In the genomic region with DNA sequence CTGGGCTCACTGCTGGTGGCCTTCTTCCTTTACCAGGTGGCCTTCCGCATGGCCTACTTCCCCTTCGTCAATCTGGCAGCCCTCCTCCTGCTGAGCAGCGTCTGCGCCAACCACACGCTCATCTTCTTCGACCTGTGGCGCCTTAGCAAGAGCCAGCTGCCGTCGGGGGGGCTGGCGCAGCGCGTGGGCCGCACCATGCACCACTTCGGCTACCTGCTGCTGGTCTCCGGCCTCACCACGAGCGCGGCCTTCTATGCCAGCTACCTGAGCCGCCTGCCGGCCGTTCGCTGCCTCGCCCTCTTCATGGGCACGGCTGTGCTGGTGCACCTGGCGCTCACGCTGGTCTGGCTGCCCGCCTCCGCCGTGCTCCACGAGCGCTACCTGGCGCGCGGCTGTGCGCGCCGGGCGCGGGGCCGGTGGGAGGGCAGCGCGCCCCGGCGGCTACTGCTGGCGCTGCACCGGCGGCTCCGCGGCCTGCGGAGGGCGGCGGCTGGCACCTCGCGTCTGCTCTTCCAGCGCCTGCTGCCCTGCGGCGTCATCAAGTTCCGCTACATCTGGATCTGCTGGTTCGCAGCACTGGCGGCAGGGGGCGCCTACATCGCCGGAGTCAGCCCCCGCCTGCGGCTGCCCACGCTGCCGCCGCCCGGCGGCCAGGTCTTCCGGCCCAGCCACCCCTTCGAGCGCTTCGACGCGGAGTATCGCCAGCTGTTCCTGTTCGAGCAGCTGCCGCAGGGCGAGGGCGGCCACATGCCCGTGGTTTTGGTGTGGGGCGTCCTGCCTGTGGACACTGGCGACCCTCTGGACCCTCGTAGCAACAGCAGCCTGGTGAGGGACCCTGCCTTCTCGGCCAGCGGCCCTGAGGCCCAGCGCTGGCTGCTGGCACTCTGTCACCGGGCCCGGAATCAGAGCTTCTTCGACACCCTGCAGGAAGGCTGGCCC, we compare ENCODE assay signal across 8 cellular contexts. TPM values are rescaled to one million over a fixed set of nuclear protein-coding genes. Genes with fewer than 3 reads are reported as not detected.
DNase-seq lines count a peak whose midpoint lies in the region; ATAC-seq and TF ChIP-seq lines count a peak whose summit lies in the region.

No MANE protein-coding gene starts in this region.

- H3K27me3 ChIP-seq in right lobe of liver = no peaks in the 10 kb centered on the region

- peak overlapping the region; percentile 83 for H3K4me3 Mint-ChIP-seq in activated CD4-positive, alpha-beta T cell treated with anti-CD3 and anti-CD28 coated beads, Interleukin-2, amount 10 ng/mL, durations not matched to agents 24 days and 14 days

- peaks cover 8% of the 10 kb centered on the region for H3K4me1 Mint-ChIP-seq in activated CD4-positive, alpha-beta T cell treated with anti-CD3 and anti-CD28 coated beads, Interleukin-2, amount 10 ng/mL, durations not matched to agents 24 days and 14 days

- 40% methylated on average over 9 of the region's 91 CpGs for whole genome bisulfite sequencing in right lobe of liver (ENCODE audit: insufficient coverage, low coverage, low lambda C conversion rate, missing lambda C conversion rate)

- no peak for TF ChIP-seq POLR2A in right lobe of liver (IDR thresholded peaks at IDR 0.05)

- TF ChIP-seq CTCF in right lobe of liver (IDR thresholded peaks at IDR 0.05) = peak; percentile 83 to 99 (median 94)

- peak overlapping the region in 1 of 3 donors; percentile 39 for H3K4me3 ChIP-seq in right lobe of liver

- H3K9me3 Mint-ChIP-seq in activated CD4-positive, alpha-beta T cell treated with anti-CD3 and anti-CD28 coated beads, Interleukin-2, amount 10 ng/mL, durations not matched to agents 24 days and 14 days = no peaks in the 10 kb centered on the region

- ATAC-seq in GM18498 (IDR thresholded peaks at IDR 0.05; ENCODE audit: unreplicated experiment) = peak; percentile 85
- ATAC-seq in HG02885 (IDR thresholded peaks at IDR 0.05; ENCODE audit: poor library complexity, unreplicated experiment) = peak; percentile 85
- peak; percentile 79 to 87 (median 83) for ATAC-seq in right lobe of liver

- peak overlapping the region in 2 of 3 donors; percentile 78 to 79 for H3K27ac ChIP-seq in right lobe of liver

- peaks cover 0 to 16% (median 8%) of the 10 kb centered on the region in 4 donors for H3K4me1 ChIP-seq in right lobe of liver

- H3K27me3 Mint-ChIP-seq in activated CD4-positive, alpha-beta T cell treated with anti-CD3 and anti-CD28 coated beads, Interleukin-2, amount 10 ng/mL, durations not matched to agents 24 days and 14 days = peaks cover 11% of the 10 kb centered on the region

- no peaks in the 10 kb centered on the region for H3K9me3 ChIP-seq in right lobe of liver

- intact Hi-C loops in activated CD4-positive, alpha-beta T cell treated with anti-CD3 and anti-CD28 coated beads, Interleukin-2, amount 10 ng/mL, durations not matched to agents 24 days and 14 days (cut with micrococcal nuclease) = loop anchor here (5.0 kb wide), 1 partner anchor 54 kb away; no protein-coding TSS in a partner anchor
- intact Hi-C loops in right lobe of liver (cut with DNase I) = loop anchor here in 1 of 2 donors (10.0 kb wide), 1 partner anchor 47 kb away; no protein-coding TSS in a partner anchor

- H3K36me3 ChIP-seq in right lobe of liver = no peaks in the 10 kb centered on the region

- DNase-seq in NCI-H2107 (lab: John Stamatoyannopoulos, UW) (peak; percentile 76), dermis blood vessel endothelial cell (peak; percentile 92), right lobe of liver (peak; percentile 87 to 94 (median 89)), NCI-H510A (lab: John Stamatoyannopoulos, UW) (no peak)
- peak; percentile 96 for DNase-seq in activated CD4-positive, alpha-beta T cell treated with anti-CD3 and anti-CD28 coated beads, Interleukin-2, amount 10 ng/mL, durations not matched to agents 24 days and 14 days
- peak; percentile 85 for DNase-seq in stimulated activated CD4-positive, alpha-beta T cell treated with anti-CD3 and anti-CD28 coated beads, Interleukin-4, amount 100 ng/mL, for 1 hour

- H3K27ac Mint-ChIP-seq in activated CD4-positive, alpha-beta T cell treated with anti-CD3 and anti-CD28 coated beads, Interleukin-2, amount 10 ng/mL, durations not matched to agents 24 days and 14 days = peak overlapping the region; percentile 71

- H3K36me3 Mint-ChIP-seq in activated CD4-positive, alpha-beta T cell treated with anti-CD3 and anti-CD28 coated beads, Interleukin-2, amount 10 ng/mL, durations not matched to agents 24 days and 14 days (ENCODE audit: low read depth) = no peaks in the 10 kb centered on the region

RNA-seq across cellular contexts. Expression of a gene that starts 9.9 kb away (rescaled TPM):
- total RNA-seq in activated CD4-positive, alpha-beta T cell treated with anti-CD3 and anti-CD28 coated beads, Interleukin-2, amount 10 ng/mL, durations not matched to agents 24 days and 14 days = 0.02 and 0.05 TPM in 2 replicates
- total RNA-seq in dermis blood vessel endothelial cell (0.09 and 0.17 TPM in 2 replicates), right lobe of liver (under 1 TPM; 0.06 to 0.71 (median 0.16) TPM)

RNA-seq across cellular contexts. Expression of a gene that starts 14.6 kb away (rescaled TPM):
- total RNA-seq in activated CD4-positive, alpha-beta T cell treated with anti-CD3 and anti-CD28 coated beads, Interleukin-2, amount 10 ng/mL, durations not matched to agents 24 days and 14 days = 50.4 and 52.9 TPM in 2 replicates
- total RNA-seq in dermis blood vessel endothelial cell = 36.8 and 61.2 TPM in 2 replicates
- 10 to 100 TPM in 4 of 6 experiments, 1 to 10 TPM in 2; 5.4 to 17.2 (median 11.2) TPM for total RNA-seq in right lobe of liver

RNA-seq across cellular contexts. Expression of a gene that starts 17.1 kb away (rescaled TPM):
- not detected in 2 replicates for total RNA-seq in activated CD4-positive, alpha-beta T cell treated with anti-CD3 and anti-CD28 coated beads, Interleukin-2, amount 10 ng/mL, durations not matched to agents 24 days and 14 days
- total RNA-seq in dermis blood vessel endothelial cell (not detected in 2 replicates), right lobe of liver (not detected)

RNA-seq across cellular contexts. Expression of a gene that starts 27.2 kb away (rescaled TPM):
- 0.21 and 0.54 TPM in 2 replicates for total RNA-seq in activated CD4-positive, alpha-beta T cell treated with anti-CD3 and anti-CD28 coated beads, Interleukin-2, amount 10 ng/mL, durations not matched to agents 24 days and 14 days
- total RNA-seq in dermis blood vessel endothelial cell (10.0 and 21.9 TPM in 2 replicates), right lobe of liver (10 to 100 TPM in 1 of 6 experiments, 1 to 10 TPM in 5; 4.2 to 11.9 (median 4.7) TPM)

RNA-seq across cellular contexts. Expression of a gene that starts 37.7 kb away (rescaled TPM):
- 66.6 and 70.7 TPM in 2 replicates for total RNA-seq in activated CD4-positive, alpha-beta T cell treated with anti-CD3 and anti-CD28 coated beads, Interleukin-2, amount 10 ng/mL, durations not matched to agents 24 days and 14 days
- total RNA-seq in dermis blood vessel endothelial cell = 45.4 and 64.5 TPM in 2 replicates
- total RNA-seq in right lobe of liver = 100 to 1,000 TPM in 3 of 6 experiments, 10 to 100 TPM in 3; 89.7 to 231 (median 122) TPM
